In the genomic region with DNA sequence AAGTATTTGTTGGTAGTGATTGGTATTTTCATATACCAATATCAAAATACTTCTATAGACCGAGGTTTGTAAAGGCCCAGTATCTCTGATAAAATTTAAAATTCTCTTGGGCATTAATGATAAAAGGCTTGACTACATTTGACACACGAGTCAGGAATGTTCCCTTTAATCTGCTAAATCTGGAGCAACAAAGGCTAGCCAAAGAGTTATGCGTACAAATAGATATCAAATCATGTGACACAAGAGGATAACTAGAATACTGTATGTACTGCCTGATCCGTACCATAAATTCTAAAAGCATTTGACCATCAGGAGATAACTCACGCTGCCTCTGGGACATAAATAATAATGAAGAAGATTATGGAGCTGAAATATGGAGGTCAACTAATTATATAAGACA, we compare ENCODE assay signal across 22 cellular contexts.
"Had no signal": no experiment of that assay in that cellular context is flagged by ENCODE, and none has a peak within 500 bp of the region (broad histone marks: within the 10 kb centered on the region; RNA-seq: fewer than 3 reads in every experiment).

No MANE protein-coding gene starts in this region.

- H3K4me3 ChIP-seq: hepatocyte, left ventricle myocardium inferior, spleen, testis, vagina had no signal

- DNase-seq: activated CD4-positive, alpha-beta T cell treated with anti-CD3 and anti-CD28 coated beads for 4 hours; activated CD4-positive, alpha-beta T cell treated with anti-CD3 and anti-CD28 coated beads, Interleukin-2, amount 50 U/mL, for 48 hours; activated CD4-positive, CD25-positive, alpha-beta regulatory T cell; activated CD8-positive, alpha-beta memory T cell treated with anti-CD3 and anti-CD28 coated beads, Interleukin-2, amount 50 U/mL, for 48 hours; activated naive CD4-positive, alpha-beta T cell treated with anti-CD3 and anti-CD28 coated beads for 36 hours; activated naive CD8-positive, alpha-beta T cell treated with anti-CD3 and anti-CD28 coated beads, Interleukin-2, amount 10 ng/mL, durations not matched to agents 7 days and 5 days; activated T-cell treated with anti-CD3 and anti-CD28 coated beads, Interleukin-2, amount 50 U/mL, for 48 hours; amygdala; effector CD8-positive, alpha-beta T cell; immature natural killer cell; left ventricle myocardium inferior; mammary epithelial cell; naive thymus-derived CD8-positive, alpha-beta T cell; retina; spleen; stimulated activated CD4-positive, alpha-beta T cell treated with anti-CD3 and anti-CD28 coated beads, Interleukin-4, amount 100 ng/mL, for 1 hour; stimulated activated naive CD4-positive, alpha-beta T cell; T-helper 17 cell; testis had no signal

- ATAC-seq: esophagus mucosa; naive thymus-derived CD8-positive, alpha-beta T cell; T-helper 17 cell had no signal

- H3K27ac ChIP-seq: hepatocyte, left ventricle myocardium inferior, spleen, testis, vagina had no signal

- H3K9me3 ChIP-seq: left ventricle myocardium inferior, spleen, testis, vagina had no signal

- H3K4me1 ChIP-seq: left ventricle myocardium inferior, spleen, testis, vagina had no signal

- H3K36me3 ChIP-seq: left ventricle myocardium inferior, spleen, vagina had no signal

- H3K27me3 ChIP-seq: hepatocyte, spleen, testis, vagina had no signal
